Comparison of ENCODE assay signal across 23 cellular contexts in the genomic region with DNA sequence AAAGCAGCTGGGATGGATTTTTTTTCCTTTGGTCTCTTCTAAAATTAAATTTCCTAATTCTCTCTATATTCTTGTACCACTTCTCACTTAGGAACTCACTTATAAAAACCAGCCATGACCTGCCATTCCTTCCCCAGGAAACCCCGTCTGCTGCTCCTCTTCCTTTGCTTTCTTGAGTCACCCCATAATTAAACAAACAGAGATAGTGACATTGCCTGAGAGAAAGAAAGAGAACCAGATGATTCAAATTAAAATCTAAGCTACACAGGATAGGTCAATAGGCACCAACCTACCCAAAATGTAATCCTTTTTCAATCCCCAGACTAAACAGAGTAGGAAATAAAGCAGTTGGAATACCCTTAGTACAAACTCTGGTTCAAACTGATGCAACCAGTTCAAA. TPM values are rescaled to one million over a fixed set of nuclear protein-coding genes. Genes with fewer than 3 reads are reported as not detected.
DNase-seq lines count a peak whose midpoint lies in the region; ATAC-seq lines count a peak whose summit lies in the region.
"Had no signal": no experiment of that assay in that cellular context is flagged by ENCODE, and none has a peak within 500 bp of the region (broad histone marks: within the 10 kb centered on the region; RNA-seq: fewer than 3 reads in every experiment).

No MANE protein-coding gene starts in this region.

- no peak for ATAC-seq in HG03139 (IDR thresholded peaks at IDR 0.05; ENCODE audit: unreplicated experiment)
- ATAC-seq: activated T-helper 17 cell treated with anti-CD3 and anti-CD28 coated beads, Interleukin-2, amount 50 U/mL, for 72 hours; stimulated activated naive B cell treated with anti-CD40 and anti-IgM and Interleukin-4, amounts not matched to agents 10 μg/mL and 1 μg/mL and 100 μg/mL, for 72 hours had no signal

- H3K27ac Mint-ChIP-seq in activated naive CD4-positive, alpha-beta T cell treated with anti-CD3 and anti-CD28 coated beads for 36 hours: no peak overlapping the region
- H3K27ac Mint-ChIP-seq: activated naive CD8-positive, alpha-beta T cell treated with anti-CD3 and anti-CD28 coated beads for 36 hours; activated T-helper 17 cell treated with anti-CD3 and anti-CD28 coated beads, Interleukin-2, amount 50 U/mL, for 72 hours; memory B cell; stimulated activated naive B cell treated with anti-CD40 and anti-IgM and Interleukin-4, amounts not matched to agents 10 μg/mL and 1 μg/mL and 100 μg/mL, for 72 hours had no signal

- DNase-seq in EH (ENCODE audit: low read depth): peak; percentile 77
- DNase-seq in HT1080 (ENCODE audit: low read depth): peak; percentile 17
- DNase-seq in dedifferentiated amniotic fluid mesenchymal stem cell (ENCODE audit: extremely low spot score): peak; percentile 38
- DNase-seq in hepatic stellate cell (ENCODE audit: low spot score): peak; percentile 38
- DNase-seq in OCI-M2 (lab: John Stamatoyannopoulos, UW; ENCODE audit: unreplicated experiment): no peak
- DNase-seq in activated naive CD4-positive, alpha-beta T cell treated with anti-CD3 and anti-CD28 coated beads for 36 hours: no peak
- DNase-seq in retina: no peak
- DNase-seq: activated CD4-positive, alpha-beta T cell treated with anti-CD3 and anti-CD28 coated beads, Interleukin-2, amount 50 U/mL, for 48 hours; activated CD8-positive, alpha-beta memory T cell treated with anti-CD3 and anti-CD28 coated beads, Interleukin-2, amount 50 U/mL, for 48 hours; activated naive CD8-positive, alpha-beta T cell treated with anti-CD3 and anti-CD28 coated beads for 36 hours; aorta; DMS153; GOT3; NCI-H1092; NCI-H1694 treated with DMSO at 0.1 percent for 48 hours; ovary; stimulated activated naive B cell treated with anti-CD40 and anti-IgM and Interleukin-4, amounts not matched to agents 10 μg/mL and 1 μg/mL and 100 μg/mL, for 72 hours; substantia nigra; upper lobe of left lung had no signal

- H3K27me3 Mint-ChIP-seq in activated naive CD4-positive, alpha-beta T cell treated with anti-CD3 and anti-CD28 coated beads for 36 hours (ENCODE audit: low read depth): no peaks in the 10 kb centered on the region
- H3K27me3 Mint-ChIP-seq: activated naive CD8-positive, alpha-beta T cell treated with anti-CD3 and anti-CD28 coated beads for 36 hours; activated T-helper 17 cell treated with anti-CD3 and anti-CD28 coated beads, Interleukin-2, amount 50 U/mL, for 72 hours; memory B cell; stimulated activated naive B cell treated with anti-CD40 and anti-IgM and Interleukin-4, amounts not matched to agents 10 μg/mL and 1 μg/mL and 100 μg/mL, for 72 hours had no signal

- no peak overlapping the region for H3K4me3 Mint-ChIP-seq in activated naive CD4-positive, alpha-beta T cell treated with anti-CD3 and anti-CD28 coated beads for 36 hours
- H3K4me3 Mint-ChIP-seq: activated naive CD8-positive, alpha-beta T cell treated with anti-CD3 and anti-CD28 coated beads for 36 hours; activated T-helper 17 cell treated with anti-CD3 and anti-CD28 coated beads, Interleukin-2, amount 50 U/mL, for 72 hours; memory B cell; stimulated activated naive B cell treated with anti-CD40 and anti-IgM and Interleukin-4, amounts not matched to agents 10 μg/mL and 1 μg/mL and 100 μg/mL, for 72 hours had no signal

- intact Hi-C loops in activated naive CD4-positive, alpha-beta T cell treated with anti-CD3 and anti-CD28 coated beads for 36 hours (cut with micrococcal nuclease): no loop called here

- H3K9me3 Mint-ChIP-seq in activated naive CD4-positive, alpha-beta T cell treated with anti-CD3 and anti-CD28 coated beads for 36 hours: no peaks in the 10 kb centered on the region
- H3K9me3 Mint-ChIP-seq: activated T-helper 17 cell treated with anti-CD3 and anti-CD28 coated beads, Interleukin-2, amount 50 U/mL, for 72 hours; memory B cell; stimulated activated naive B cell treated with anti-CD40 and anti-IgM and Interleukin-4, amounts not matched to agents 10 μg/mL and 1 μg/mL and 100 μg/mL, for 72 hours had no signal

- CTCF ChIA-PET in activated naive CD4-positive, alpha-beta T cell treated with anti-CD3 and anti-CD28 coated beads for 36 hours (lab: Charles Lee): interaction anchor here (1.0 kb wide), 1 partner anchor 11 kb away, joined by 3 read pairs; no protein-coding TSS in a partner anchor

- peaks cover 23% of the 10 kb centered on the region for H3K36me3 Mint-ChIP-seq in activated naive CD4-positive, alpha-beta T cell treated with anti-CD3 and anti-CD28 coated beads for 36 hours (ENCODE audit: low read depth)

- H3K4me1 Mint-ChIP-seq in activated naive CD4-positive, alpha-beta T cell treated with anti-CD3 and anti-CD28 coated beads for 36 hours (ENCODE audit: low read depth): peaks cover 34% of the 10 kb centered on the region

RNA-seq across cellular contexts. Expression of a gene that starts 9.7 kb away (rescaled TPM):
- total RNA-seq in HT1080 (2014; rRNA removed; shearing (Covaris generic)): 13.9 and 16.9 TPM in 2 replicates
- 34.2 and 48.1 TPM in 2 replicates for polyA plus RNA-seq in HT1080 (2015; cell fraction: cytosol; rRNA removed)
- 28.7 and 31.7 TPM in 2 replicates for polyA plus RNA-seq in HT1080 (2015; cell fraction: nucleus; rRNA removed)
- 10 to 100 TPM; 43.1 TPM for total RNA-seq in activated naive CD4-positive, alpha-beta T cell treated with anti-CD3 and anti-CD28 coated beads for 36 hours
- total RNA-seq: G401 had no signal

Comparison
In these comparisons a context has a peak if more than half of its experiments do, and no peak if none do; other contexts are left out.
1. DNase-seq: peak in EH (single experiment), HT1080 (single experiment), dedifferentiated amniotic fluid mesenchymal stem cell (single experiment) and hepatic stellate cell (single experiment); none in OCI-M2 (single experiment), activated naive CD4-positive, alpha-beta T cell treated with anti-CD3 and anti-CD28 coated beads for 36 hours (single experiment) and retina (single experiment).